8 cellular contexts compared by ENCODE assay signal in genomic region chr17:80773243-80773991, GRCh38.
A peak's percentile ranks its signal among the peaks of the same experiment; 100 is the strongest.
DNase-seq lines count a peak whose midpoint lies in the region; ATAC-seq and TF ChIP-seq lines count a peak whose summit lies in the region.

No MANE protein-coding gene starts in this region.

- POLR2A ChIA-PET in activated CD4-positive, alpha-beta T cell treated with anti-CD3 and anti-CD28 coated beads, Interleukin-2, amount 10 ng/mL, durations not matched to agents 7 days and 5 days (lab: Charles Lee) = interaction anchor here (0.6 to 0.8 kb wide), 2 partner anchors 18 to 59 kb away, joined by 4 to 10 read pairs; no protein-coding TSS in a partner anchor

- peaks cover 61% of the 10 kb centered on the region for H3K36me3 Mint-ChIP-seq in activated CD4-positive, alpha-beta T cell treated with anti-CD3 and anti-CD28 coated beads, Interleukin-2, amount 10 ng/mL, durations not matched to agents 7 days and 5 days (ENCODE audit: low read depth)

- TF ChIP-seq CTCF in WERI-Rb-1 (IDR thresholded peaks at IDR 0.05; ENCODE audit: low read depth, low read length) = peak; percentile 54
- TF ChIP-seq CTCF in right atrium auricular region (IDR thresholded peaks at IDR 0.05) = no peak

- CTCF ChIA-PET in activated CD4-positive, alpha-beta T cell treated with anti-CD3 and anti-CD28 coated beads, Interleukin-2, amount 10 ng/mL, durations not matched to agents 7 days and 5 days (lab: Charles Lee) = interaction anchor here (1.0 to 2.2 kb wide), 5 partner anchors 9 to 18 kb away, joined by 3 to 5 read pairs (median 4); no protein-coding TSS in a partner anchor

- H3K27ac ChIP-seq in WERI-Rb-1 (no peak overlapping the region), right atrium auricular region (peak overlapping the region; percentile 21 to 44), temporal lobe (ENCODE audit: low read depth, low read length) (peak overlapping the region; percentile 89)

- H3K4me1 Mint-ChIP-seq in activated CD4-positive, alpha-beta T cell treated with anti-CD3 and anti-CD28 coated beads, Interleukin-2, amount 10 ng/mL, durations not matched to agents 7 days and 5 days = peaks cover 88% of the 10 kb centered on the region

- H3K4me3 ChIP-seq in WERI-Rb-1 (ENCODE audit: low read depth, low read length) (no peak overlapping the region), right atrium auricular region (no peak overlapping the region)

- no peaks in the 10 kb centered on the region for H3K9me3 ChIP-seq in WERI-Rb-1 (ENCODE audit: severe bottlenecking)
- no peaks in the 10 kb centered on the region for H3K9me3 ChIP-seq in right atrium auricular region

- peaks cover 16% of the 10 kb centered on the region for H3K36me3 ChIP-seq in WERI-Rb-1
- H3K36me3 ChIP-seq in right atrium auricular region = no peaks in the 10 kb centered on the region

- no peaks in the 10 kb centered on the region for H3K27me3 Mint-ChIP-seq in activated CD4-positive, alpha-beta T cell treated with anti-CD3 and anti-CD28 coated beads, Interleukin-2, amount 10 ng/mL, durations not matched to agents 7 days and 5 days

- DNase-seq in activated CD4-positive, alpha-beta T cell treated with anti-CD3 and anti-CD28 coated beads, Interleukin-2, amount 10 ng/mL, durations not matched to agents 7 days and 5 days = no peak
- DNase-seq in activated CD4-positive, alpha-beta T cell treated with anti-CD3 and anti-CD28 coated beads for 1 hour = no peak
- peak; percentile 61 for DNase-seq in WERI-Rb-1
- DNase-seq in right atrium auricular region (ENCODE audit: low spot score) = no peak
- no peak for DNase-seq in DMS79 (lab: John Stamatoyannopoulos, UW)

- H3K4me1 ChIP-seq in right atrium auricular region = no peaks in the 10 kb centered on the region

- no peak overlapping the region for H3K4me3 Mint-ChIP-seq in activated CD4-positive, alpha-beta T cell treated with anti-CD3 and anti-CD28 coated beads, Interleukin-2, amount 10 ng/mL, durations not matched to agents 7 days and 5 days

- H3K27me3 ChIP-seq in WERI-Rb-1 (ENCODE audit: insufficient read depth, low read depth, severe bottlenecking) (no peaks in the 10 kb centered on the region), right atrium auricular region (no peaks in the 10 kb centered on the region)

- no peak for ATAC-seq in HG02571 (IDR thresholded peaks at IDR 0.05; ENCODE audit: unreplicated experiment)
- ATAC-seq in HG02798 (IDR thresholded peaks at IDR 0.05; ENCODE audit: poor library complexity, unreplicated experiment) = no peak

- H3K9me3 Mint-ChIP-seq in activated CD4-positive, alpha-beta T cell treated with anti-CD3 and anti-CD28 coated beads, Interleukin-2, amount 10 ng/mL, durations not matched to agents 7 days and 5 days = no peaks in the 10 kb centered on the region

- peak overlapping the region; percentile 96 for H3K27ac Mint-ChIP-seq in activated CD4-positive, alpha-beta T cell treated with anti-CD3 and anti-CD28 coated beads, Interleukin-2, amount 10 ng/mL, durations not matched to agents 7 days and 5 days
